In the genomic region with DNA sequence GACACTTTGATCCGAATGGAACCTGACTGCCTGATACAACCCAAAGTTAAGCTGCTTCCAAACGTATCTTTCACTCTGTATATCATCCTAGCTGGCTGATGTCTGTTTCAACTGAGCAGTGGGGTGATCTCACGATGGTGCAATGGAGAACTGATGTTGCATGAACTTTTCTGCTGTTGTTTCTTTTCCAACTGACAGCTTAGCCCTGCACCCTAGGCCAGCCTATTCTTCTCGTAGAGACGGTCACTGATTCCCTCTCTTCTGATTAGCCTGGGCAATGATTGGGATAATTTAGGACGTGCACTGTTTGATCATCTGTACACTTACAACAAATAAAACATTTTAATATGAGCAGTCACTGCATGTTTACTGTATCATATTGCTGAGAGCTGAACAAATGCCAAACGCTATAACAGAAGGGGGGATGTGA, we compare ENCODE assay signal across 1 cellular context.
TF ChIP-seq lines count a peak whose summit lies in the region.

No MANE protein-coding gene starts in this region.

TF ChIP-seq in HepG2, 621 proteins besides CTCF, POLR2A, EP300 and RAD21 (continued from another document):
- TF ChIP-seq, protein P1, sequence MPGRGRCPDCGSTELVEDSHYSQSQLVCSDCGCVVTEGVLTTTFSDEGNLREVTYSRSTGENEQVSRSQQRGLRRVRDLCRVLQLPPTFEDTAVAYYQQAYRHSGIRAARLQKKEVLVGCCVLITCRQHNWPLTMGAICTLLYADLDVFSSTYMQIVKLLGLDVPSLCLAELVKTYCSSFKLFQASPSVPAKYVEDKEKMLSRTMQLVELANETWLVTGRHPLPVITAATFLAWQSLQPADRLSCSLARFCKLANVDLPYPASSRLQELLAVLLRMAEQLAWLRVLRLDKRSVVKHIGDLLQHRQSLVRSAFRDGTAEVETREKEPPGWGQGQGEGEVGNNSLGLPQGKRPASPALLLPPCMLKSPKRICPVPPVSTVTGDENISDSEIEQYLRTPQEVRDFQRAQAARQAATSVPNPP (CRISPR knock-in tag; IDR thresholded peaks at IDR 0.05) = no peak
- TF ChIP-seq CEBPB (IDR thresholded peaks at IDR 0.05; ENCODE audit: borderline replicate concordance, low read depth, low read length) = peak; percentile 40; the same call in 1 of the 2 replicates
